11 cellular contexts compared by ENCODE assay signal in the genomic region with DNA sequence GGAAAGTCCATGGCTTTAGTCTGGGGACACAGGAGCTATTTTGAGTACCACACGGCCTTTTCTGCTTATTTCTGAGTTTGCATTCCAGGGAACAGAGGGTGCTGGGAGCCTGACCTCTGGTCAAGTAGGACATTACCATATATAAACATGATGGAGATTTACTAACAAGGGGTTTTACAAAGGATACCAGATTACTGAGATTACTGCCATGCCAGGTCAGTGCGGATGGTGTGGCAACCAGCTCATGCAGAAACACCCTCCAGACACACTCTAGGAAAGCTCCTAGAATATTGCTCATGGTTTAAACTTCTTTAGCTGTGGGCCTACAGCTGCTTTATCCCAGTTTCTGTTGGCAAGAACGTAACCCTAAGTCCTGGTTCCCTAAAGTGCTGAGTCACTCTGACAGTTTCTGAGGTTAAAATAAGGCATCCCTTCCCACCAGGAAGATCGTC. TPM values are rescaled to one million over a fixed set of nuclear protein-coding genes. Genes with fewer than 3 reads are reported as not detected.
DNase-seq lines count a peak whose midpoint lies in the region; ATAC-seq and TF ChIP-seq lines count a peak whose summit lies in the region.
"Had no signal": no experiment of that assay in that cellular context is flagged by ENCODE, and none has a peak within 500 bp of the region (broad histone marks: within the 10 kb centered on the region; RNA-seq: fewer than 3 reads in every experiment).

No MANE protein-coding gene starts in this region.

- no peaks in the 10 kb centered on the region for H3K4me1 ChIP-seq in mesodermal cell (ENCODE audit: control insufficient read depth, insufficient read depth, low read length, poor library complexity, severe bottlenecking)

- H3K27ac Mint-ChIP-seq in activated T-helper 17 cell treated with anti-CD3 and anti-CD28 coated beads, Interleukin-2, amount 50 U/mL, for 72 hours: no peak overlapping the region
- H3K27ac Mint-ChIP-seq: activated B cell treated with CpG ODN at 0.5 μM for 24 hours had no signal

- H3K36me3 ChIP-seq in mesodermal cell (ENCODE audit: control insufficient read depth, insufficient read depth, low read length): no peaks in the 10 kb centered on the region

- no peak for TF ChIP-seq CTCF in AG04449 (IDR thresholded peaks at IDR 0.05; ENCODE audit: insufficient read depth, low read length, missing control alignments)

- ATAC-seq in GM18502 (IDR thresholded peaks at IDR 0.05; ENCODE audit: poor library complexity, unreplicated experiment) (no peak), HG03520 (IDR thresholded peaks at IDR 0.05; ENCODE audit: unreplicated experiment) (no peak)
- ATAC-seq in activated T-helper 17 cell treated with anti-CD3 and anti-CD28 coated beads, Interleukin-2, amount 50 U/mL, for 72 hours (replicated peaks): no peak

- H3K27me3 Mint-ChIP-seq in activated T-helper 17 cell treated with anti-CD3 and anti-CD28 coated beads, Interleukin-2, amount 50 U/mL, for 72 hours: no peaks in the 10 kb centered on the region
- H3K27me3 Mint-ChIP-seq: activated B cell treated with CpG ODN at 0.5 μM for 24 hours had no signal

- CTCF ChIA-PET in AG04449 (lab: Yijun Ruan, JAX): interaction anchor here (0.8 to 1.3 kb wide), 2 partner anchors 56 to 334 kb away, joined by 3 read pairs; no protein-coding TSS in a partner anchor

- no peaks in the 10 kb centered on the region for H3K36me3 Mint-ChIP-seq in activated T-helper 17 cell treated with anti-CD3 and anti-CD28 coated beads, Interleukin-2, amount 50 U/mL, for 72 hours (ENCODE audit: low read depth)

- WGBS in mesodermal cell (ENCODE audit: insufficient coverage in 2 of 2), 2 experiments: 68 to 81% methylated on average over 3 to 4 of the region's 4 CpGs

- H3K9me3 ChIP-seq in mesodermal cell (ENCODE audit: control insufficient read depth, low read length): no peaks in the 10 kb centered on the region

- peaks cover 4% of the 10 kb centered on the region for H3K9me3 Mint-ChIP-seq in activated T-helper 17 cell treated with anti-CD3 and anti-CD28 coated beads, Interleukin-2, amount 50 U/mL, for 72 hours
- H3K9me3 Mint-ChIP-seq: activated B cell treated with CpG ODN at 0.5 μM for 24 hours had no signal

- H3K27ac ChIP-seq in epithelial cell of prostate (peak overlapping the region; percentile 53), mesodermal cell (ENCODE audit: low read depth, low read length, severe bottlenecking) (peak overlapping the region; percentile 25)

- POLR2A ChIA-PET in AG04449 (lab: Yijun Ruan, JAX): no interaction called here

- DNase-seq in AG04449 (ENCODE audit: low read depth, low spot score): peak; percentile 54
- peak; percentile 16 for DNase-seq in MV-4-11 (lab: John Stamatoyannopoulos, UW)
- DNase-seq in epithelial cell of prostate (ENCODE audit: low read depth, low spot score): no peak
- no peak for DNase-seq in SHP77 (lab: John Stamatoyannopoulos, UW)
- DNase-seq: activated B cell treated with CpG ODN at 0.5 μM for 24 hours; activated naive CD4-positive, alpha-beta T cell; retina had no signal

- H3K4me3 ChIP-seq in AG04449 (ENCODE audit: low read depth, low read length) (no peak overlapping the region), mesodermal cell (ENCODE audit: extremely low read depth, insufficient read depth, low read length, poor library complexity, severe bottlenecking) (no peak overlapping the region)

- no peaks in the 10 kb centered on the region for H3K4me1 Mint-ChIP-seq in activated T-helper 17 cell treated with anti-CD3 and anti-CD28 coated beads, Interleukin-2, amount 50 U/mL, for 72 hours
- H3K4me1 Mint-ChIP-seq: activated B cell treated with CpG ODN at 0.5 μM for 24 hours had no signal

- no peak overlapping the region for H3K4me3 Mint-ChIP-seq in activated T-helper 17 cell treated with anti-CD3 and anti-CD28 coated beads, Interleukin-2, amount 50 U/mL, for 72 hours
- H3K4me3 Mint-ChIP-seq: activated B cell treated with CpG ODN at 0.5 μM for 24 hours had no signal

RNA-seq across cellular contexts. Expression of a gene that starts 54.3 kb away (rescaled TPM):
- 0.37 TPM for polyA plus RNA-seq in mesodermal cell (2013, experiment 1 of 2)
- polyA plus RNA-seq in mesodermal cell (2013, experiment 2 of 2): not detected
- total RNA-seq in activated T-helper 17 cell treated with anti-CD3 and anti-CD28 coated beads, Interleukin-2, amount 50 U/mL, for 72 hours: not detected
- total RNA-seq: activated B cell treated with CpG ODN at 0.5 μM for 24 hours had no signal

Comparison
In these comparisons a context has a peak if more than half of its experiments do, and no peak if none do; other contexts are left out.
1. DNase-seq: peak in AG04449 (single experiment) and MV-4-11 (single experiment); none in epithelial cell of prostate (single experiment) and SHP77 (0 of 2).